In the genomic region with DNA sequence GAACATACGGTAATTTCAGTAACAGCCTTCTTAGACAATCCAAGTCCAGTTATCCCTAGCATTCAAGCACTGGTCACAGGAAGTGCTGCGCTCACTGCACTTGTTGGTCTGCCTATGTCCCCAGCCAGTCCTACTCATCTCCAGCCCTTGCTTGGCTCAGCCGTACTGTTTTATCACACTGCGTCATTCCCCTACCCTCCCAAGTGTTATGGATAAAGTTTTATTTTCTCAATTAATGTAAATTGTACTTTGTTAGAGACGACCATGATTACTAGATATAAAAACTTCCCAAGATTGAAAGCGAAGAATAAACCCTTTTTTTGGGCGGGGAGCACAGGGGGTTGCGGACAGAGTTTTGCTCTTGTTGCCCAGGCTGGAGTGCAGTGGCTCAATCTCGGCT, we compare ENCODE assay signal across 1 cellular context.
TF ChIP-seq lines count a peak whose summit lies in the region.

No MANE protein-coding gene starts in this region.

TF ChIP-seq in endothelial cell of umbilical vein, 7 proteins besides CTCF, POLR2A, EP300 and RAD21:
- TF ChIP-seq EZH2 (IDR thresholded peaks at IDR 0.05; ENCODE audit: borderline replicate concordance, low read depth, low read length, severe bottlenecking) = no peak
- TF ChIP-seq POLR2AphosphoS5 (IDR thresholded peaks at IDR 0.05; ENCODE audit: insufficient read depth, low read depth, low read length) = no peak
- TF ChIP-seq MYC (IDR thresholded peaks at IDR 0.05; ENCODE audit: low read depth, low read length) = no peak
